In the genomic region with DNA sequence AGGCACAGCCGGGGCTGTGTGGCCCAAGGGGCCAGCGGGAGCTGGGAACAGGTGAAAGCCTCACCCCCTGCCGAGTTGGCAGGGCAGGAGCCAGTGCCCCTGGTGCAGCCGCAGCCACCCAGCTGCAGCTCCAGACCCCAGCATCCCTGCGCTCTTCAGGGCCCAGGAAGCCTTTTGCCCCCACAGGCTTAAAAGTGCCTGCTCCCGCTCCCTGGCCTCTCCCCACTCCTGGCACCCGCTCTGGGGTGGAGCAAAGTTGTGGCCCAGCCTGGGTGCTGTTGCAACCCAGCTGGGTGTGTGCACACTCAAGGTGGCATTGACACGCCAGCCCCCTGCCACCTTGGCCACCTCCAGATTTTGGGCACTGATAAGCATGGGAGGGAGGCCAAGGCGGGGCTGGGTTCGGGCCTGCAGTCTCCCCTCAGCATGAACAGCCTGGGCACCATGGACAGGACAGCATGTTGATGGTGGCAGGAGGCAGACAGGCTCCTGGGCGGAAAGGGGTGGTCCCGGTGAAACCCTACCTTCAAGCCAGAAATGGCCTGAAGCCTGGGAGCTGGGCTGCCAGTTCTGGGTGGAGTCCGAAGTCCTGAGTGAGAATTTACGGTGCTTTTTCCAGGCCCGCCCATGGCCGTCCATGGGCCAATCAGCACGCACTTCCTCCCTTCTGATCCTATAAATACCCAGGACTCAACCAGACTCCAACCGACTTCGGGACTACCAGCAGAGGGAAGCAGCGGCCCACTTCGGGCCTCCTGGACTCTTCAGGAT, we compare ENCODE assay signal across 8 cellular contexts. TPM values are rescaled to one million over a fixed set of nuclear protein-coding genes. Genes with fewer than 3 reads are reported as not detected.
DNase-seq lines count a peak whose midpoint lies in the region; ATAC-seq and TF ChIP-seq lines count a peak whose summit lies in the region.

No MANE protein-coding gene starts in this region.

- no peak overlapping the region for H4K91ac ChIP-seq in mesenchymal stem cell (ENCODE audit: low read length)

- no peaks in the 10 kb centered on the region for H3K4me1 Mint-ChIP-seq in activated T-helper 17 cell treated with anti-CD3 and anti-CD28 coated beads, Interleukin-2, amount 50 U/mL, for 72 hours
- no peaks in the 10 kb centered on the region for H3K4me1 Mint-ChIP-seq in activated CD8-positive, alpha-beta memory T cell treated with anti-CD3 and anti-CD28 coated beads, Interleukin-2, amount 10 ng/mL, durations not matched to agents 7 days and 5 days

- peak; percentile 34 for TF ChIP-seq CTCF in LNCaP clone FGC (IDR thresholded peaks at IDR 0.05; ENCODE audit: control insufficient read depth, extremely low read depth, insufficient read depth)

- peak; percentile 79 for ATAC-seq in activated T-helper 17 cell treated with anti-CD3 and anti-CD28 coated beads, Interleukin-2, amount 50 U/mL, for 72 hours (replicated peaks)
- ATAC-seq in GM18858 (IDR thresholded peaks at IDR 0.05; ENCODE audit: unreplicated experiment): no peak
- ATAC-seq in activated CD8-positive, alpha-beta memory T cell treated with anti-CD3 and anti-CD28 coated beads, Interleukin-2, amount 10 ng/mL, durations not matched to agents 7 days and 5 days: no peak

- no peaks in the 10 kb centered on the region for H3K9me3 ChIP-seq in mesenchymal stem cell (ENCODE audit: control insufficient read depth, low read length)

- H2BK15ac ChIP-seq in mesenchymal stem cell (ENCODE audit: low read depth, poor library complexity, severe bottlenecking): no peak overlapping the region

- no peaks in the 10 kb centered on the region for H3K9me3 Mint-ChIP-seq in activated T-helper 17 cell treated with anti-CD3 and anti-CD28 coated beads, Interleukin-2, amount 50 U/mL, for 72 hours
- H3K9me3 Mint-ChIP-seq in activated CD8-positive, alpha-beta memory T cell treated with anti-CD3 and anti-CD28 coated beads, Interleukin-2, amount 10 ng/mL, durations not matched to agents 7 days and 5 days (ENCODE audit: low read depth): no peaks in the 10 kb centered on the region

- 75% methylated on average over 21 of the region's 21 CpGs for WGBS in mesenchymal stem cell

- H3K4me2 ChIP-seq in mesenchymal stem cell (ENCODE audit: low read length, poor library complexity, severe bottlenecking): no peak overlapping the region

- H3K4me1 ChIP-seq in mesenchymal stem cell (ENCODE audit: control insufficient read depth, insufficient read depth, low read depth, low read length): peaks cover 2% of the 10 kb centered on the region

- no peak overlapping the region for H3K27ac Mint-ChIP-seq in activated T-helper 17 cell treated with anti-CD3 and anti-CD28 coated beads, Interleukin-2, amount 50 U/mL, for 72 hours
- no peak overlapping the region for H3K27ac Mint-ChIP-seq in activated CD8-positive, alpha-beta memory T cell treated with anti-CD3 and anti-CD28 coated beads, Interleukin-2, amount 10 ng/mL, durations not matched to agents 7 days and 5 days

- no peaks in the 10 kb centered on the region for H3K36me3 Mint-ChIP-seq in activated T-helper 17 cell treated with anti-CD3 and anti-CD28 coated beads, Interleukin-2, amount 50 U/mL, for 72 hours (ENCODE audit: low read depth)
- no peaks in the 10 kb centered on the region for H3K36me3 Mint-ChIP-seq in activated CD8-positive, alpha-beta memory T cell treated with anti-CD3 and anti-CD28 coated beads, Interleukin-2, amount 10 ng/mL, durations not matched to agents 7 days and 5 days

- H3K36me3 ChIP-seq in mesenchymal stem cell (ENCODE audit: control insufficient read depth in 1 of 2, insufficient read depth in 2 of 2, low read depth in 1 of 2, low read length in 2 of 2): no peaks in the 10 kb centered on the region

- no peak overlapping the region for H2AFZ ChIP-seq in mesenchymal stem cell (ENCODE audit: low read depth, low read length)

- no peak overlapping the region for H3K27ac ChIP-seq in mesenchymal stem cell (ENCODE audit: low read length, poor library complexity, severe bottlenecking)

- H3K27me3 Mint-ChIP-seq in activated T-helper 17 cell treated with anti-CD3 and anti-CD28 coated beads, Interleukin-2, amount 50 U/mL, for 72 hours: peaks cover 3% of the 10 kb centered on the region
- H3K27me3 Mint-ChIP-seq in activated CD8-positive, alpha-beta memory T cell treated with anti-CD3 and anti-CD28 coated beads, Interleukin-2, amount 10 ng/mL, durations not matched to agents 7 days and 5 days: peaks cover 40% of the 10 kb centered on the region

- H3K9ac ChIP-seq in mesenchymal stem cell (ENCODE audit: low read length): no peak overlapping the region

- H4K8ac ChIP-seq in mesenchymal stem cell (ENCODE audit: low read length): no peak overlapping the region

- DNase-seq in EH (ENCODE audit: low read depth): peak; percentile 46
- DNase-seq in LNCaP clone FGC (ENCODE audit: low read depth): peak; percentile 23
- peak; percentile 56 for DNase-seq in mesenchymal stem cell
- no peak for DNase-seq in activated CD8-positive, alpha-beta memory T cell treated with anti-CD3 and anti-CD28 coated beads, Interleukin-2, amount 10 ng/mL, durations not matched to agents 7 days and 5 days
- no peak for DNase-seq in NCI-H446 treated with DMSO at 0.1 percent for 48 hours (lab: John Stamatoyannopoulos, UW)
- no peak for DNase-seq in C1 segment of cervical spinal cord (lab: John Stamatoyannopoulos, UW)

- H3K4me3 ChIP-seq in LNCaP clone FGC (ENCODE audit: low read depth, low read length) (no peak overlapping the region), mesenchymal stem cell (ENCODE audit: insufficient read depth in 1 of 2, low read depth in 1 of 2, low read length in 2 of 2) (no peak overlapping the region)

- H2BK12ac ChIP-seq in mesenchymal stem cell (ENCODE audit: low read length in 2 of 2): no peak overlapping the region

- no peak overlapping the region for H3K14ac ChIP-seq in mesenchymal stem cell (ENCODE audit: low read length in 2 of 2)

- H2BK5ac ChIP-seq in mesenchymal stem cell (ENCODE audit: low read depth, low read length, poor library complexity, severe bottlenecking): no peak overlapping the region

- no peaks in the 10 kb centered on the region for H3K79me1 ChIP-seq in mesenchymal stem cell (replicated peaks; ENCODE audit: low read length, poor library complexity, severe bottlenecking)

- H3K27me3 ChIP-seq in mesenchymal stem cell (ENCODE audit: control insufficient read depth in 1 of 2, insufficient read depth in 1 of 2, low read length in 2 of 2): peaks cover 9 to 21% of the 10 kb centered on the region in 2 experiments

- H2BK120ac ChIP-seq in mesenchymal stem cell (ENCODE audit: low read depth, low read length): no peak overlapping the region

- CTCF ChIA-PET in activated CD8-positive, alpha-beta memory T cell treated with anti-CD3 and anti-CD28 coated beads, Interleukin-2, amount 10 ng/mL, durations not matched to agents 7 days and 5 days (lab: Charles Lee): interaction anchor here (1.0 to 1.6 kb wide), 4 partner anchors 14 to 278 kb away, joined by 3 to 6 read pairs (median 4); no protein-coding TSS in a partner anchor

- no peak overlapping the region for H3K18ac ChIP-seq in mesenchymal stem cell (ENCODE audit: low read depth in 1 of 2, low read length in 2 of 2)

- no peak overlapping the region for H3K4ac ChIP-seq in mesenchymal stem cell (ENCODE audit: low read depth in 1 of 2, low read length in 2 of 2)

- H3K23ac ChIP-seq in mesenchymal stem cell (ENCODE audit: low read length in 2 of 2): no peak overlapping the region

- H2AK5ac ChIP-seq in mesenchymal stem cell (ENCODE audit: low read length, severe bottlenecking): no peak overlapping the region

- H3K4me3 Mint-ChIP-seq in activated T-helper 17 cell treated with anti-CD3 and anti-CD28 coated beads, Interleukin-2, amount 50 U/mL, for 72 hours: no peak overlapping the region
- H3K4me3 Mint-ChIP-seq in activated CD8-positive, alpha-beta memory T cell treated with anti-CD3 and anti-CD28 coated beads, Interleukin-2, amount 10 ng/mL, durations not matched to agents 7 days and 5 days: no peak overlapping the region

RNA-seq across cellular contexts. Expression of a gene that starts 23.5 kb away (rescaled TPM):
- total RNA-seq in activated T-helper 17 cell treated with anti-CD3 and anti-CD28 coated beads, Interleukin-2, amount 50 U/mL, for 72 hours: 10 to 100 TPM; 57.4 to 92.9 TPM
- polyA plus RNA-seq in mesenchymal stem cell (2013, experiment 1 of 2): 37.1 TPM
- 38.5 TPM for polyA plus RNA-seq in mesenchymal stem cell (2013, experiment 2 of 2)
- 100 to 1,000 TPM in 1 of 2 experiments, 10 to 100 TPM in 1; 90.5 to 109 TPM for total RNA-seq in activated CD8-positive, alpha-beta memory T cell treated with anti-CD3 and anti-CD28 coated beads, Interleukin-2, amount 10 ng/mL, durations not matched to agents 7 days and 5 days

RNA-seq across cellular contexts. Expression of a gene that starts 32.1 kb away (rescaled TPM):
- 10 to 100 TPM; 75.6 to 88.8 TPM for total RNA-seq in activated T-helper 17 cell treated with anti-CD3 and anti-CD28 coated beads, Interleukin-2, amount 50 U/mL, for 72 hours
- 26.3 TPM for polyA plus RNA-seq in mesenchymal stem cell (2013, experiment 1 of 2)
- 26.9 TPM for polyA plus RNA-seq in mesenchymal stem cell (2013, experiment 2 of 2)
- 10 to 100 TPM; 62.0 to 69.8 TPM for total RNA-seq in activated CD8-positive, alpha-beta memory T cell treated with anti-CD3 and anti-CD28 coated beads, Interleukin-2, amount 10 ng/mL, durations not matched to agents 7 days and 5 days

RNA-seq across cellular contexts. Expression of a gene that starts 36.7 kb away (rescaled TPM):
- 10 to 100 TPM; 17.2 to 21.9 TPM for total RNA-seq in activated T-helper 17 cell treated with anti-CD3 and anti-CD28 coated beads, Interleukin-2, amount 50 U/mL, for 72 hours
- polyA plus RNA-seq in mesenchymal stem cell (2013, experiment 1 of 2): 4.9 TPM
- polyA plus RNA-seq in mesenchymal stem cell (2013, experiment 2 of 2): 5.2 TPM
- total RNA-seq in activated CD8-positive, alpha-beta memory T cell treated with anti-CD3 and anti-CD28 coated beads, Interleukin-2, amount 10 ng/mL, durations not matched to agents 7 days and 5 days: 10 to 100 TPM; 25.0 to 25.8 TPM

RNA-seq across cellular contexts. Expression of a gene that starts 42.8 kb away (rescaled TPM):
- total RNA-seq in activated T-helper 17 cell treated with anti-CD3 and anti-CD28 coated beads, Interleukin-2, amount 50 U/mL, for 72 hours: under 1 TPM in 1 of 2 donors, not detected in 1; 0.98 TPM
- not detected for polyA plus RNA-seq in mesenchymal stem cell (2013, experiment 1 of 2)
- not detected for polyA plus RNA-seq in mesenchymal stem cell (2013, experiment 2 of 2)
- total RNA-seq in activated CD8-positive, alpha-beta memory T cell treated with anti-CD3 and anti-CD28 coated beads, Interleukin-2, amount 10 ng/mL, durations not matched to agents 7 days and 5 days: not detected

Comparison
In these comparisons a context has a peak if more than half of its experiments do, and no peak if none do; other contexts are left out.
1. DNase-seq: peak in EH (single experiment), LNCaP clone FGC (single experiment) and mesenchymal stem cell (single experiment); none in activated CD8-positive, alpha-beta memory T cell treated with anti-CD3 and anti-CD28 coated beads, Interleukin-2, amount 10 ng/mL, durations not matched to agents 7 days and 5 days (single experiment), NCI-H446 treated with DMSO at 0.1 percent for 48 hours (single experiment) and C1 segment of cervical spinal cord (0 of 14).